ENCODE assay signal across 8 cellular contexts in genomic region chr20:53216856-53217576, GRCh38.
DNase-seq lines count a peak whose midpoint lies in the region; ATAC-seq and TF ChIP-seq lines count a peak whose summit lies in the region.

No MANE protein-coding gene starts in this region.

- ATAC-seq in HG02973 (IDR thresholded peaks at IDR 0.05; ENCODE audit: unreplicated experiment) = peak; percentile 68
- peak; percentile 91 for ATAC-seq in naive thymus-derived CD4-positive, alpha-beta T cell
- peak; percentile 84 to 86 for ATAC-seq in stimulated activated naive B cell treated with anti-CD40 and anti-IgM and Interleukin-4, amounts not matched to agents 10 μg/mL and 1 μg/mL and 100 μg/mL, for 72 hours (replicated peaks)
- ATAC-seq in GM19452 (IDR thresholded peaks at IDR 0.05; ENCODE audit: unreplicated experiment) = no peak

- peaks cover 0 to 33% of the 10 kb centered on the region in 2 donors for H3K4me1 ChIP-seq in naive thymus-derived CD4-positive, alpha-beta T cell (ENCODE audit: control insufficient read depth in 2 of 2, insufficient read depth in 2 of 2, low read length in 2 of 2)

- H3K9me3 ChIP-seq in naive thymus-derived CD4-positive, alpha-beta T cell (ENCODE audit: control insufficient read depth in 2 of 3, low read length in 3 of 3) = no peaks in the 10 kb centered on the region

- H3K27me3 Mint-ChIP-seq in naive thymus-derived CD4-positive, alpha-beta T cell = peaks cover 0 to 4% (median 0%) of the 10 kb centered on the region in 5 donors
- H3K27me3 Mint-ChIP-seq in stimulated activated naive B cell treated with anti-CD40 and anti-IgM and Interleukin-4, amounts not matched to agents 10 μg/mL and 1 μg/mL and 100 μg/mL, for 72 hours = peaks cover 28 to 32% of the 10 kb centered on the region in 2 donors

- H3K36me3 Mint-ChIP-seq in naive thymus-derived CD4-positive, alpha-beta T cell = peaks cover 0 to 11% (median 5%) of the 10 kb centered on the region in 5 donors
- H3K36me3 Mint-ChIP-seq in stimulated activated naive B cell treated with anti-CD40 and anti-IgM and Interleukin-4, amounts not matched to agents 10 μg/mL and 1 μg/mL and 100 μg/mL, for 72 hours = no peaks in the 10 kb centered on the region

- DNase-seq in NCI-H526 (lab: John Stamatoyannopoulos, UW) = peak; percentile 27 to 79
- DNase-seq in activated CD8-positive, alpha-beta memory T cell treated with anti-CD3 and anti-CD28 coated beads, Interleukin-2, amount 50 U/mL, for 4 hours = peak; percentile 86
- peak; percentile 57 for DNase-seq in epithelial cell of esophagus (ENCODE audit: low read depth)
- peak; percentile 65 to 86 (median 79) for DNase-seq in naive thymus-derived CD4-positive, alpha-beta T cell
- peak; percentile 19 for DNase-seq in stimulated activated naive B cell treated with anti-CD40 and anti-IgM and Interleukin-4, amounts not matched to agents 10 μg/mL and 1 μg/mL and 100 μg/mL, for 72 hours

- H3K9me3 Mint-ChIP-seq in naive thymus-derived CD4-positive, alpha-beta T cell = peaks cover 0 to 7% (median 0%) of the 10 kb centered on the region in 11 donors
- H3K9me3 Mint-ChIP-seq in stimulated activated naive B cell treated with anti-CD40 and anti-IgM and Interleukin-4, amounts not matched to agents 10 μg/mL and 1 μg/mL and 100 μg/mL, for 72 hours = peaks cover 0 to 4% of the 10 kb centered on the region in 2 donors

- CTCF ChIA-PET in naive thymus-derived CD4-positive, alpha-beta T cell (lab: Charles Lee) = interaction anchor here (0.6 to 5.3 kb wide), 18 partner anchors 9 to 978 kb away, joined by 3 to 44 read pairs (median 4); no protein-coding TSS in a partner anchor

- no peak overlapping the region for H3K4me3 ChIP-seq in epithelial cell of esophagus (ENCODE audit: low read length)
- H3K4me3 ChIP-seq in naive thymus-derived CD4-positive, alpha-beta T cell (ENCODE audit: low read length) = peak overlapping the region; percentile 34

- H3K27ac ChIP-seq in naive thymus-derived CD4-positive, alpha-beta T cell (ENCODE audit: low read depth, low read length) = peak overlapping the region; percentile 48

- H3K4me3 Mint-ChIP-seq in naive thymus-derived CD4-positive, alpha-beta T cell = peak overlapping the region; percentile 48 to 80 (median 74)
- H3K4me3 Mint-ChIP-seq in stimulated activated naive B cell treated with anti-CD40 and anti-IgM and Interleukin-4, amounts not matched to agents 10 μg/mL and 1 μg/mL and 100 μg/mL, for 72 hours = no peak overlapping the region

- intact Hi-C loops in naive thymus-derived CD4-positive, alpha-beta T cell (cut with micrococcal nuclease) = loop anchor here (1.0 to 10.0 kb wide), 22 partner anchors 65 to 1090 kb away; partner anchors contain the start of genes TSHZ2 (in 2 of the 2), PFDN4 (in 1 of the 2) and ZFP64 (in 1 of the 2)

- H3K36me3 ChIP-seq in naive thymus-derived CD4-positive, alpha-beta T cell (ENCODE audit: control insufficient read depth in 2 of 3, insufficient read depth in 3 of 3, low read length in 3 of 3) = no peaks in the 10 kb centered on the region

- peak; percentile 90 for TF ChIP-seq CTCF in GM12873 (IDR thresholded peaks at IDR 0.05; ENCODE audit: insufficient read depth, low read depth, low read length, missing control alignments)
- TF ChIP-seq CTCF in epithelial cell of esophagus (IDR thresholded peaks at IDR 0.05; ENCODE audit: insufficient read depth, low read depth, low read length, missing control alignments) = peak; percentile 90

- H3K27ac Mint-ChIP-seq in naive thymus-derived CD4-positive, alpha-beta T cell = peak overlapping the region; percentile 44 to 97 (median 74)
- no peak overlapping the region for H3K27ac Mint-ChIP-seq in stimulated activated naive B cell treated with anti-CD40 and anti-IgM and Interleukin-4, amounts not matched to agents 10 μg/mL and 1 μg/mL and 100 μg/mL, for 72 hours

- H3K27me3 ChIP-seq in naive thymus-derived CD4-positive, alpha-beta T cell (ENCODE audit: control insufficient read depth in 2 of 2, insufficient read depth in 2 of 2, low read length in 2 of 2) = no peaks in the 10 kb centered on the region

- POLR2A ChIA-PET in naive thymus-derived CD4-positive, alpha-beta T cell (lab: Charles Lee) = interaction anchor here (0.7 to 1.6 kb wide), 5 partner anchors 215 to 904 kb away, joined by 3 to 7 read pairs (median 3); no protein-coding TSS in a partner anchor

- H3K4me1 Mint-ChIP-seq in naive thymus-derived CD4-positive, alpha-beta T cell = peaks cover 14 to 46% (median 41%) of the 10 kb centered on the region in 7 donors
- peaks cover 1 to 12% of the 10 kb centered on the region in 2 donors for H3K4me1 Mint-ChIP-seq in stimulated activated naive B cell treated with anti-CD40 and anti-IgM and Interleukin-4, amounts not matched to agents 10 μg/mL and 1 μg/mL and 100 μg/mL, for 72 hours

Comparison
In these comparisons a context has a peak if more than half of its experiments do, and no peak if none do; other contexts are left out.
1. DNase-seq: peak in every context shown above with its lines; median percentile 86 in activated CD8-positive, alpha-beta memory T cell treated with anti-CD3 and anti-CD28 coated beads, Interleukin-2, amount 50 U/mL, for 4 hours; 79 in naive thymus-derived CD4-positive, alpha-beta T cell; 57 in epithelial cell of esophagus; 53 in NCI-H526; 19 in stimulated activated naive B cell treated with anti-CD40 and anti-IgM and Interleukin-4, amounts not matched to agents 10 μg/mL and 1 μg/mL and 100 μg/mL, for 72 hours.
2. H3K4me3 Mint-ChIP-seq: peak in naive thymus-derived CD4-positive, alpha-beta T cell (10 of 10); none in stimulated activated naive B cell treated with anti-CD40 and anti-IgM and Interleukin-4, amounts not matched to agents 10 μg/mL and 1 μg/mL and 100 μg/mL, for 72 hours (0 of 2).